Comparison of ENCODE assay signal across 9 cellular contexts in genomic region chr22:50012201-50013181, GRCh38. TPM values are rescaled to one million over a fixed set of nuclear protein-coding genes. Genes with fewer than 3 reads are reported as not detected.
DNase-seq lines count a peak whose midpoint lies in the region; ATAC-seq and TF ChIP-seq lines count a peak whose summit lies in the region.
"Had no signal": no experiment of that assay in that cellular context is flagged by ENCODE, and none has a peak within 500 bp of the region (broad histone marks: within the 10 kb centered on the region; RNA-seq: fewer than 3 reads in every experiment).

Gene IL17REL (minus strand): TSS chr22:50012765. CDS start chr22:50012646, 119 bp downstream.

- H3K9me3 Mint-ChIP-seq in activated T-helper 17 cell treated with anti-CD3 and anti-CD28 coated beads, Interleukin-2, amount 50 U/mL, for 72 hours, result no peaks in the 10 kb centered on the region
- no peaks in the 10 kb centered on the region for H3K9me3 Mint-ChIP-seq in type B pancreatic cell

- no peaks in the 10 kb centered on the region for H3K36me3 ChIP-seq in left lung

- intact Hi-C loops in left lung (cut with DNase I), result no loop called here

- peak within 1 kb of the TSS; percentile 75 for H3K4me3 Mint-ChIP-seq in activated T-helper 17 cell treated with anti-CD3 and anti-CD28 coated beads, Interleukin-2, amount 50 U/mL, for 72 hours
- no peak within 1 kb of the TSS for H3K4me3 Mint-ChIP-seq in type B pancreatic cell

- no peak for ATAC-seq in activated T-helper 17 cell treated with anti-CD3 and anti-CD28 coated beads, Interleukin-2, amount 50 U/mL, for 72 hours (replicated peaks)
- ATAC-seq in left lung (peak; percentile 32), GM18498 (IDR thresholded peaks at IDR 0.05; ENCODE audit: unreplicated experiment) (no peak), GM18861 (IDR thresholded peaks at IDR 0.05; ENCODE audit: unreplicated experiment) (no peak)
- ATAC-seq: right cardiac atrium had no signal

- H3K9me3 ChIP-seq in left lung, result no peaks in the 10 kb centered on the region

- peaks cover 52 to 84% of the 10 kb centered on the region in 2 donors for H3K27me3 ChIP-seq in left lung

- H3K4me3 ChIP-seq in left lung, result no peak within 1 kb of the TSS

- TF ChIP-seq CTCF in 22Rv1 (IDR thresholded peaks at IDR 0.05), result peak; percentile 34
- no peak for TF ChIP-seq CTCF in left lung (IDR thresholded peaks at IDR 0.05)
- no peak for TF ChIP-seq CTCF in type B pancreatic cell (conservative IDR thresholded peaks at IDR 0.05)

- H3K27ac Mint-ChIP-seq in activated T-helper 17 cell treated with anti-CD3 and anti-CD28 coated beads, Interleukin-2, amount 50 U/mL, for 72 hours, result peak within 1 kb of the TSS; percentile 72
- no peak within 1 kb of the TSS for H3K27ac Mint-ChIP-seq in type B pancreatic cell

- H3K4me1 ChIP-seq in left lung, result peaks cover 5 to 14% of the 10 kb centered on the region in 2 donors

- peaks cover 9% of the 10 kb centered on the region for H3K27me3 Mint-ChIP-seq in activated T-helper 17 cell treated with anti-CD3 and anti-CD28 coated beads, Interleukin-2, amount 50 U/mL, for 72 hours
- peaks cover 45% of the 10 kb centered on the region for H3K27me3 Mint-ChIP-seq in type B pancreatic cell

- peaks cover 5% of the 10 kb centered on the region for H3K36me3 Mint-ChIP-seq in activated T-helper 17 cell treated with anti-CD3 and anti-CD28 coated beads, Interleukin-2, amount 50 U/mL, for 72 hours (ENCODE audit: low read depth)
- no peaks in the 10 kb centered on the region for H3K36me3 Mint-ChIP-seq in type B pancreatic cell

- peak within 1 kb of the TSS; percentile 50 for H3K27ac ChIP-seq in 22Rv1
- H3K27ac ChIP-seq in left lung, result no peak within 1 kb of the TSS

- H3K4me1 Mint-ChIP-seq in activated T-helper 17 cell treated with anti-CD3 and anti-CD28 coated beads, Interleukin-2, amount 50 U/mL, for 72 hours, result peaks cover 15% of the 10 kb centered on the region
- H3K4me1 Mint-ChIP-seq in type B pancreatic cell (ENCODE audit: unreplicated experiment), result no peaks in the 10 kb centered on the region

- peak; percentile 56 for DNase-seq in COLO668 (lab: John Stamatoyannopoulos, UW; ENCODE audit: unreplicated experiment)
- DNase-seq in left lung, result peak in 1 of 2 donors; percentile 72
- DNase-seq in cerebellum (ENCODE audit: low spot score), result no peak
- no peak for DNase-seq in type B pancreatic cell (ENCODE audit: extremely low spot score, unreplicated experiment)

RNA-seq across cellular contexts. Expression of gene IL17REL, which starts in this region (rescaled TPM):
- under 1 TPM; 0.09 to 0.42 TPM for total RNA-seq in activated T-helper 17 cell treated with anti-CD3 and anti-CD28 coated beads, Interleukin-2, amount 50 U/mL, for 72 hours
- total RNA-seq in left lung, result not detected
- total RNA-seq in cerebellum, result 0.27 TPM
- total RNA-seq in type B pancreatic cell (ENCODE audit: low replicate concordance), result 0.10 TPM in 1 of 2 replicates, not detected in the other

Comparison
In these comparisons a context has a peak if more than half of its experiments do, and no peak if none do; other contexts are left out.
1. Peak in ATAC-seq in left lung; RNA of the gene not detected or under 1 TPM.